Comparison of ENCODE assay signal across 23 cellular contexts in the genomic region with DNA sequence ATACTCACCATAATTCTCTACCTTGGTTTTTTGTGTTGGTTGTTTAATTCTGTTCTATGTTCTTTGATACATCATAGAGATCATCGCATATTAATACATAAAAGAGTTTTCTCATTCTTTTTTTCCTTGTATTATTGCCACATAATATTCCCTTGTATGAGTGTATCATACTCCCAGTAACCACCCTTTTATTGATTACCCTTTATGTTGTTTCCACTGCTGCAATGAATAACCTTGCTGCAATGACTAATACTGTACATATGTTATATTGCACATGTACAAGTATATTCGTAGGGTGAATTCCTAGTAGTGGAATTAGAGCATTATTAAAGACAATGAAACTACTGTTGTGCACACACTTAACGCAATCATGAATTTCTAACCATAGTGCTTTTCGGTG.
"Had no signal": no experiment of that assay in that cellular context is flagged by ENCODE, and none has a peak within 500 bp of the region (broad histone marks: within the 10 kb centered on the region; RNA-seq: fewer than 3 reads in every experiment).

No MANE protein-coding gene starts in this region.

- H3K27me3 ChIP-seq: ascending aorta, cardiac muscle cell, colonic mucosa, SJCRH30 had no signal

- DNase-seq: activated CD4-positive, alpha-beta T cell treated with anti-CD3 and anti-CD28 coated beads, Interleukin-2, amount 50 U/mL, for 48 hours; activated effector memory CD4-positive, alpha-beta T cell treated with anti-CD3 and anti-CD28 coated beads, Interleukin-2, amount 50 U/mL, for 16 hours; activated naive CD4-positive, alpha-beta T cell; activated naive CD4-positive, alpha-beta T cell treated with anti-CD3 and anti-CD28 coated beads, Interleukin-2, amount 50 U/mL, for 16 hours; activated naive CD8-positive, alpha-beta T cell treated with anti-CD3 and anti-CD28 coated beads for 36 hours; activated T-cell treated with anti-CD3 and anti-CD28 coated beads, Interleukin-2, amount 50 U/mL, for 48 hours; NCI-H1436 treated with DMSO at 0.1 percent for 48 hours; NCI-H2029 treated with DMSO at 0.1 percent for 48 hours; NCI-H2107; NCI-H2171; NCI-H510A; NK-92 treated with Interleukin-12 subunit alpha and Interleukin-12 subunit beta, amount 100 ng/mL, for 24 hours had no signal

- H3K4me1 ChIP-seq: ascending aorta, colonic mucosa had no signal

- H3K4me3 Mint-ChIP-seq: activated CD4-positive, alpha-beta T cell treated with anti-CD3 and anti-CD28 coated beads for 36 hours; activated CD4-positive, alpha-beta T cell treated with anti-CD3 and anti-CD28 coated beads, Interleukin-2, amount 10 ng/mL, durations not matched to agents 7 days and 5 days; activated CD8-positive, alpha-beta T cell treated with anti-CD3 and anti-CD28 coated beads, Interleukin-2, amount 10 ng/mL, durations not matched to agents 7 days and 5 days; activated naive CD8-positive, alpha-beta T cell treated with anti-CD3 and anti-CD28 coated beads for 36 hours; activated T-helper 17 cell treated with anti-CD3 and anti-CD28 coated beads, Interleukin-2, amount 50 U/mL, for 72 hours; central memory CD8-positive, alpha-beta T cell; WTC11 had no signal

- H3K9me3 ChIP-seq: ascending aorta, colonic mucosa, SJCRH30 had no signal

- H3K27me3 Mint-ChIP-seq: activated CD4-positive, alpha-beta T cell treated with anti-CD3 and anti-CD28 coated beads for 36 hours; activated CD4-positive, alpha-beta T cell treated with anti-CD3 and anti-CD28 coated beads, Interleukin-2, amount 10 ng/mL, durations not matched to agents 7 days and 5 days; activated naive CD8-positive, alpha-beta T cell treated with anti-CD3 and anti-CD28 coated beads for 36 hours; activated T-helper 17 cell treated with anti-CD3 and anti-CD28 coated beads, Interleukin-2, amount 50 U/mL, for 72 hours; central memory CD8-positive, alpha-beta T cell had no signal

- H3K36me3 Mint-ChIP-seq: activated naive CD8-positive, alpha-beta T cell treated with anti-CD3 and anti-CD28 coated beads for 36 hours; WTC11 had no signal

- H3K36me3 ChIP-seq: ascending aorta, cardiac muscle cell, colonic mucosa, SJCRH30 had no signal

- H3K27ac ChIP-seq: ascending aorta, cardiac muscle cell, colonic mucosa, SK-N-MC had no signal

- H3K4me1 Mint-ChIP-seq: WTC11 had no signal

- H3K4me3 ChIP-seq: ascending aorta, cardiac muscle cell, colonic mucosa, SJCRH30, SK-N-MC had no signal

- H3K27ac Mint-ChIP-seq: activated CD4-positive, alpha-beta T cell treated with anti-CD3 and anti-CD28 coated beads for 36 hours; activated CD4-positive, alpha-beta T cell treated with anti-CD3 and anti-CD28 coated beads, Interleukin-2, amount 10 ng/mL, durations not matched to agents 7 days and 5 days; activated CD8-positive, alpha-beta T cell treated with anti-CD3 and anti-CD28 coated beads, Interleukin-2, amount 10 ng/mL, durations not matched to agents 7 days and 5 days; activated naive CD8-positive, alpha-beta T cell treated with anti-CD3 and anti-CD28 coated beads for 36 hours; activated T-helper 17 cell treated with anti-CD3 and anti-CD28 coated beads, Interleukin-2, amount 50 U/mL, for 72 hours; WTC11 had no signal

- H3K9me3 Mint-ChIP-seq: activated CD4-positive, alpha-beta T cell treated with anti-CD3 and anti-CD28 coated beads, Interleukin-2, amount 10 ng/mL, durations not matched to agents 7 days and 5 days; activated naive CD8-positive, alpha-beta T cell treated with anti-CD3 and anti-CD28 coated beads for 36 hours; activated T-helper 17 cell treated with anti-CD3 and anti-CD28 coated beads, Interleukin-2, amount 50 U/mL, for 72 hours; central memory CD8-positive, alpha-beta T cell had no signal
